In the genomic region with DNA sequence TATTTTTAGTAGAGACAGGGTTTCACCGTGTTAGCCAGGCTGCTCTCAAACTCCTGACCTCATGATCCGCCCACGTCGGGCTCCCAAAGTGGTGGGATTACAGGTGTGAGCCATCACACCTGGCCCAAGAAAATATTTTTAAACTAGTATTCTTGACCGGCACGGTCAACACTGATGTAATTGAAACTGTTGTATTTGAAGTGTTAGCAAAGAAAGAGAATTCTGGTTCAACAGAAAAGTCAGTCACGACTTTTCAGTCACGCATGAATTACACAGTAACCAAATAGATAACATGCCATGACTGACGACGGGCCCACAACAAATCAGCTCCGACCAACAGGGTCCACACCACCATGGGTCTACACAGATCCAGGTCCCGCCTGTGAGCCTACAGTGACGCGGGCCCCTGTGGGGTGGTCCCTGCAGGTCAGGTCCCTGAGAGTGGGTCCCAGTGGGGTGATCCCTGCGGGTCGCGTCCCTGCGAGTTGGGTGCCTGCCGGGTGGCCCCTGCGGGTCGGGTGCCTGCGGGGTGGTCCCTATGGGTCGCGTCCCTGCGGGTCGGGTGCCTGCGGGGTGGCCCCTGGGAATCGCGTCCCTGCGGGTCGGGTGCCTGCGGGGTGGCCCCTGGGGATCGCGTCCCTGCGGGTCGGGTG, we compare ENCODE assay signal across 8 cellular contexts. TPM values are rescaled to one million over a fixed set of nuclear protein-coding genes. Genes with fewer than 3 reads are reported as not detected.
DNase-seq lines count a peak whose midpoint lies in the region; ATAC-seq and TF ChIP-seq lines count a peak whose summit lies in the region.

No MANE protein-coding gene starts in this region.

- TF ChIP-seq CTCF in AG04449 (IDR thresholded peaks at IDR 0.05; ENCODE audit: insufficient read depth, low read length, missing control alignments) (no peak), nephron progenitor cell (IDR thresholded peaks at IDR 0.05) (no peak)

- peak overlapping the region; percentile 77 for H3K4me3 Mint-ChIP-seq in activated CD4-positive, alpha-beta T cell treated with anti-CD3 and anti-CD28 coated beads, Interleukin-2, amount 10 ng/mL, durations not matched to agents 7 days and 5 days
- peak overlapping the region; percentile 79 for H3K4me3 Mint-ChIP-seq in nephron progenitor cell

- H3K4me3 ChIP-seq in AG04449 (ENCODE audit: low read depth, low read length): peak overlapping the region; percentile 93

- peak overlapping the region; percentile 88 for H3K27ac ChIP-seq in epithelial cell of prostate

- peak; percentile 61 for TF ChIP-seq POLR2A in GM18505 (IDR thresholded peaks at IDR 0.05; ENCODE audit: borderline replicate concordance, extremely low read depth, insufficient read depth, insufficient read length)

- H3K9me3 Mint-ChIP-seq in activated CD4-positive, alpha-beta T cell treated with anti-CD3 and anti-CD28 coated beads, Interleukin-2, amount 10 ng/mL, durations not matched to agents 7 days and 5 days: no peaks in the 10 kb centered on the region
- no peaks in the 10 kb centered on the region for H3K9me3 Mint-ChIP-seq in nephron progenitor cell

- peaks cover 44% of the 10 kb centered on the region for H3K4me1 Mint-ChIP-seq in activated CD4-positive, alpha-beta T cell treated with anti-CD3 and anti-CD28 coated beads, Interleukin-2, amount 10 ng/mL, durations not matched to agents 7 days and 5 days
- peaks cover 34% of the 10 kb centered on the region for H3K4me1 Mint-ChIP-seq in nephron progenitor cell

- no peak for DNase-seq in AG04449 (ENCODE audit: low read depth, low spot score)
- DNase-seq in activated CD4-positive, alpha-beta T cell treated with anti-CD3 and anti-CD28 coated beads, Interleukin-2, amount 10 ng/mL, durations not matched to agents 7 days and 5 days: peak; percentile 39
- DNase-seq in epithelial cell of prostate (ENCODE audit: low read depth, low spot score): no peak
- DNase-seq in nephron progenitor cell: no peak
- no peak for DNase-seq in NK-92 (lab: John Stamatoyannopoulos, UW; ENCODE audit: unreplicated experiment)

- H3K27ac Mint-ChIP-seq in activated CD4-positive, alpha-beta T cell treated with anti-CD3 and anti-CD28 coated beads, Interleukin-2, amount 10 ng/mL, durations not matched to agents 7 days and 5 days: peak overlapping the region; percentile 81
- H3K27ac Mint-ChIP-seq in nephron progenitor cell: peak overlapping the region; percentile 39

- H3K36me3 Mint-ChIP-seq in activated CD4-positive, alpha-beta T cell treated with anti-CD3 and anti-CD28 coated beads, Interleukin-2, amount 10 ng/mL, durations not matched to agents 7 days and 5 days (ENCODE audit: low read depth): peaks cover 37% of the 10 kb centered on the region
- H3K36me3 Mint-ChIP-seq in nephron progenitor cell (ENCODE audit: low read depth): peaks cover 39% of the 10 kb centered on the region

- ATAC-seq in GM18505 (IDR thresholded peaks at IDR 0.05; ENCODE audit: unreplicated experiment) (no peak), GM18909 (IDR thresholded peaks at IDR 0.05; ENCODE audit: poor library complexity, unreplicated experiment) (no peak), GM18517 (IDR thresholded peaks at IDR 0.05; ENCODE audit: unreplicated experiment) (no peak)

- POLR2A ChIA-PET in AG04449 (lab: Yijun Ruan, JAX): interaction anchor here (0.6 kb wide), 1 partner anchor 10 kb away, joined by 3 read pairs; no protein-coding TSS in a partner anchor
- POLR2A ChIA-PET in activated CD4-positive, alpha-beta T cell treated with anti-CD3 and anti-CD28 coated beads, Interleukin-2, amount 10 ng/mL, durations not matched to agents 7 days and 5 days (lab: Charles Lee): no interaction called here

- no peaks in the 10 kb centered on the region for H3K27me3 Mint-ChIP-seq in activated CD4-positive, alpha-beta T cell treated with anti-CD3 and anti-CD28 coated beads, Interleukin-2, amount 10 ng/mL, durations not matched to agents 7 days and 5 days
- peaks cover 3% of the 10 kb centered on the region for H3K27me3 Mint-ChIP-seq in nephron progenitor cell (ENCODE audit: low read depth, poor library complexity)

- CTCF ChIA-PET in AG04449 (lab: Yijun Ruan, JAX): no interaction called here
- CTCF ChIA-PET in activated CD4-positive, alpha-beta T cell treated with anti-CD3 and anti-CD28 coated beads, Interleukin-2, amount 10 ng/mL, durations not matched to agents 7 days and 5 days (lab: Charles Lee): no interaction called here

RNA-seq across cellular contexts. Expression of a gene that starts 1.0 kb away (rescaled TPM):
- 10 to 100 TPM; 20.0 to 20.5 TPM for total RNA-seq in activated CD4-positive, alpha-beta T cell treated with anti-CD3 and anti-CD28 coated beads, Interleukin-2, amount 10 ng/mL, durations not matched to agents 7 days and 5 days

RNA-seq across cellular contexts. Expression of a gene that starts 27.3 kb away (rescaled TPM):
- total RNA-seq in activated CD4-positive, alpha-beta T cell treated with anti-CD3 and anti-CD28 coated beads, Interleukin-2, amount 10 ng/mL, durations not matched to agents 7 days and 5 days: 10 to 100 TPM; 49.4 to 54.4 TPM

RNA-seq across cellular contexts. Expression of a gene that starts 32.2 kb away (rescaled TPM):
- 10 to 100 TPM; 53.3 to 58.9 TPM for total RNA-seq in activated CD4-positive, alpha-beta T cell treated with anti-CD3 and anti-CD28 coated beads, Interleukin-2, amount 10 ng/mL, durations not matched to agents 7 days and 5 days

RNA-seq across cellular contexts. Expression of a gene that starts 51.9 kb away (rescaled TPM):
- 100 to 1,000 TPM in 1 of 2 experiments, 10 to 100 TPM in 1; 95.5 to 107 TPM for total RNA-seq in activated CD4-positive, alpha-beta T cell treated with anti-CD3 and anti-CD28 coated beads, Interleukin-2, amount 10 ng/mL, durations not matched to agents 7 days and 5 days
